Comparison of ENCODE assay signal across 5 cellular contexts in the genomic region with DNA sequence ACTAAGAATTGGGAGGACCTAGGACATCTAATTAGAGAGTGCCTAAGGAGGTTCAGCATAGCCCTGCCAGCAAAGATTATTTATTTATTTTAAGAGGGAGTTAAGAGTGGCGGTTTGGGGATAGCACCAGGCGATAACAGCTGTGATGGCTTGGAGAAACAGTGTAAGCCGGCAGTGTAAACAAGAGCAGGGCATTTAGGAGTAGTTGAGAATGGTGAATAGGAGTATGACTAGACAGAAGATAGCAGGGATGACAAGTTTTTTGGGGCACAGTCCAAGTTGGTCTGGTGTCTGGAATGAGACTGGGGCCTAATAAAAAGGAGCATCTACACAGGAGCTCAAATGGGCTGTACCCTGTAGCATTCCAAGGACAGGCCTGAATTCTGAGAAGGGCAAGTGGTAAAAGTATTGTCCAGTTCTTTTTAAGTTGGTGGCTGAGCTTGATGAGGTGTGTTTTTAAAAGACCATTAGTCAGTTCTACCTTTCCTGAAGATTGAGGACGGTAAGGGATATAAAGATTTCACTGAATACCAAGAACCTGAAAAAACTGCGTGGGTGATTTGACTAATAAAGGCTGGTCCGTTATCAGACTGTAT. TPM values are rescaled to one million over a fixed set of nuclear protein-coding genes. Genes with fewer than 3 reads are reported as not detected.
"Had no signal": no experiment of that assay in that cellular context is flagged by ENCODE, and none has a peak within 500 bp of the region (broad histone marks: within the 10 kb centered on the region; RNA-seq: fewer than 3 reads in every experiment).

No MANE protein-coding gene starts in this region.

RNA-seq across cellular contexts. Expression of a gene that starts 18.2 kb away (rescaled TPM):
- total RNA-seq: H4, H9, HFFc6, HT1080, IMR-90 had no signal
- polyA plus RNA-seq: IMR-90 had no signal
